In the genomic region with DNA sequence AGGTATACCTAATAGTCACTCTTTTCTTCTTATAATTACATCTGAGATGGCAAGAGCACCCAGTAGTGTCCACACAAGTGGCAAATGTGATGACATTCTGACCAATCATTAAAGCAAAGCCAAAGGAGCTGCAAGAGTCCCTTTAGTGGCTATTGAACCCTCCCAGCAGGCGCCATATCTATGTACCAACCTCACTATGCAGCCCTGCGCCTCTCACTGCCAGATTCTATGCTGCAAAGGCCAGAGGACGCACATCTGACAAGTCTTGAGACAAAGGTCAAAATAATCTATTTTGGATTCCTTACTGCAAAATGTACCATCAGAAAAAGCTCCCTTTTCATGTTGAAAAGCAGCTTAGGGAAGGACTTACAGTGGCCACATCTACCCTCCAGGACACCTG, we compare ENCODE assay signal across 1 cellular context.
TF ChIP-seq lines count a peak whose summit lies in the region.

No MANE protein-coding gene starts in this region.

TF ChIP-seq in GM23338, 12 proteins besides CTCF, POLR2A, EP300 and RAD21 (continued from another document):
- TF ChIP-seq, protein P1, sequence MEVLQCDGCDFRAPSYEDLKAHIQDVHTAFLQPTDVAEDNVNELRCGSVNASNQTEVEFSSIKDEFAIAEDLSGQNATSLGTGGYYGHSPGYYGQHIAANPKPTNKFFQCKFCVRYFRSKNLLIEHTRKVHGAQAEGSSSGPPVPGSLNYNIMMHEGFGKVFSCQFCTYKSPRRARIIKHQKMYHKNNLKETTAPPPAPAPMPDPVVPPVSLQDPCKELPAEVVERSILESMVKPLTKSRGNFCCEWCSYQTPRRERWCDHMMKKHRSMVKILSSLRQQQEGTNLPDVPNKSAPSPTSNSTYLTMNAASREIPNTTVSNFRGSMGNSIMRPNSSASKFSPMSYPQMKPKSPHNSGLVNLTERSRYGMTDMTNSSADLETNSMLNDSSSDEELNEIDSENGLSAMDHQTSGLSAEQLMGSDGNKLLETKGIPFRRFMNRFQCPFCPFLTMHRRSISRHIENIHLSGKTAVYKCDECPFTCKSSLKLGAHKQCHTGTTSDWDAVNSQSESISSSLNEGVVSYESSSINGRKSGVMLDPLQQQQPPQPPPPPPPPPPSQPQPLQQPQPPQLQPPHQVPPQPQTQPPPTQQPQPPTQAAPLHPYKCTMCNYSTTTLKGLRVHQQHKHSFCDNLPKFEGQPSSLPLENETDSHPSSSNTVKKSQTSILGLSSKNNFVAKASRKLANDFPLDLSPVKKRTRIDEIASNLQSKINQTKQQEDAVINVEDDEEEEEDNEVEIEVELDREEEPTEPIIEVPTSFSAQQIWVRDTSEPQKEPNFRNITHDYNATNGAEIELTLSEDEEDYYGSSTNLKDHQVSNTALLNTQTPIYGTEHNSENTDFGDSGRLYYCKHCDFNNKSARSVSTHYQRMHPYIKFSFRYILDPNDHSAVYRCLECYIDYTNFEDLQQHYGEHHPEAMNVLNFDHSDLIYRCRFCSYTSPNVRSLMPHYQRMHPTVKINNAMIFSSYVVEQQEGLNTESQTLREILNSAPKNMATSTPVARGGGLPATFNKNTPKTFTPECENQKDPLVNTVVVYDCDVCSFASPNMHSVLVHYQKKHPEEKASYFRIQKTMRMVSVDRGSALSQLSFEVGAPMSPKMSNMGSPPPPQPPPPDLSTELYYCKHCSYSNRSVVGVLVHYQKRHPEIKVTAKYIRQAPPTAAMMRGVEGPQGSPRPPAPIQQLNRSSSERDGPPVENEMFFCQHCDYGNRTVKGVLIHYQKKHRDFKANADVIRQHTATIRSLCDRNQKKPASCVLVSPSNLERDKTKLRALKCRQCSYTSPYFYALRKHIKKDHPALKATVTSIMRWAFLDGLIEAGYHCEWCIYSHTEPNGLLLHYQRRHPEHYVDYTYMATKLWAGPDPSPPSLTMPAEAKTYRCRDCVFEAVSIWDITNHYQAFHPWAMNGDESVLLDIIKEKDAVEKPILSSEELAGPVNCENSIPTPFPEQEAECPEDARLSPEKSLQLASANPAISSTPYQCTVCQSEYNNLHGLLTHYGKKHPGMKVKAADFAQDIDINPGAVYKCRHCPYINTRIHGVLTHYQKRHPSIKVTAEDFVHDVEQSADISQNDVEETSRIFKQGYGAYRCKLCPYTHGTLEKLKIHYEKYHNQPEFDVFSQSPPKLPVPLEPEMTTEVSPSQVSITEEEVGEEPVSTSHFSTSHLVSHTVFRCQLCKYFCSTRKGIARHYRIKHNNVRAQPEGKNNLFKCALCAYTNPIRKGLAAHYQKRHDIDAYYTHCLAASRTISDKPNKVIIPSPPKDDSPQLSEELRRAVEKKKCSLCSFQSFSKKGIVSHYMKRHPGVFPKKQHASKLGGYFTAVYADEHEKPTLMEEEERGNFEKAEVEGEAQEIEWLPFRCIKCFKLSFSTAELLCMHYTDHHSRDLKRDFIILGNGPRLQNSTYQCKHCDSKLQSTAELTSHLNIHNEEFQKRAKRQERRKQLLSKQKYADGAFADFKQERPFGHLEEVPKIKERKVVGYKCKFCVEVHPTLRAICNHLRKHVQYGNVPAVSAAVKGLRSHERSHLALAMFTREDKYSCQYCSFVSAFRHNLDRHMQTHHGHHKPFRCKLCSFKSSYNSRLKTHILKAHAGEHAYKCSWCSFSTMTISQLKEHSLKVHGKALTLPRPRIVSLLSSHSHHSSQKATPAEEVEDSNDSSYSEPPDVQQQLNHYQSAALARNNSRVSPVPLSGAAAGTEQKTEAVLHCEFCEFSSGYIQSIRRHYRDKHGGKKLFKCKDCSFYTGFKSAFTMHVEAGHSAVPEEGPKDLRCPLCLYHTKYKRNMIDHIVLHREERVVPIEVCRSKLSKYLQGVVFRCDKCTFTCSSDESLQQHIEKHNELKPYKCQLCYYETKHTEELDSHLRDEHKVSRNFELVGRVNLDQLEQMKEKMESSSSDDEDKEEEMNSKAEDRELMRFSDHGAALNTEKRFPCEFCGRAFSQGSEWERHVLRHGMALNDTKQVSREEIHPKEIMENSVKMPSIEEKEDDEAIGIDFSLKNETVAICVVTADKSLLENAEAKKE (CRISPR knock-in tag; IDR thresholded peaks at IDR 0.05), result no peak
- TF ChIP-seq POLR2AphosphoS5 (IDR thresholded peaks at IDR 0.05; ENCODE audit: low read depth) (no peak), ETS1 (IDR thresholded peaks at IDR 0.05) (no peak), ZNF331 (CRISPR knock-in tag; IDR thresholded peaks at IDR 0.05; ENCODE audit: low read depth) (no peak), NANOG (IDR thresholded peaks at IDR 0.05; ENCODE audit: borderline replicate concordance) (no peak), EZH2phosphoT487 (IDR thresholded peaks at IDR 0.05; ENCODE audit: unreplicated experiment) (no peak), STAT1 (IDR thresholded peaks at IDR 0.05; ENCODE audit: unreplicated experiment) (no peak), EZH2 (IDR thresholded peaks at IDR 0.05; ENCODE audit: low read depth, unreplicated experiment) (no peak)
- TF ChIP-seq, protein P2, sequence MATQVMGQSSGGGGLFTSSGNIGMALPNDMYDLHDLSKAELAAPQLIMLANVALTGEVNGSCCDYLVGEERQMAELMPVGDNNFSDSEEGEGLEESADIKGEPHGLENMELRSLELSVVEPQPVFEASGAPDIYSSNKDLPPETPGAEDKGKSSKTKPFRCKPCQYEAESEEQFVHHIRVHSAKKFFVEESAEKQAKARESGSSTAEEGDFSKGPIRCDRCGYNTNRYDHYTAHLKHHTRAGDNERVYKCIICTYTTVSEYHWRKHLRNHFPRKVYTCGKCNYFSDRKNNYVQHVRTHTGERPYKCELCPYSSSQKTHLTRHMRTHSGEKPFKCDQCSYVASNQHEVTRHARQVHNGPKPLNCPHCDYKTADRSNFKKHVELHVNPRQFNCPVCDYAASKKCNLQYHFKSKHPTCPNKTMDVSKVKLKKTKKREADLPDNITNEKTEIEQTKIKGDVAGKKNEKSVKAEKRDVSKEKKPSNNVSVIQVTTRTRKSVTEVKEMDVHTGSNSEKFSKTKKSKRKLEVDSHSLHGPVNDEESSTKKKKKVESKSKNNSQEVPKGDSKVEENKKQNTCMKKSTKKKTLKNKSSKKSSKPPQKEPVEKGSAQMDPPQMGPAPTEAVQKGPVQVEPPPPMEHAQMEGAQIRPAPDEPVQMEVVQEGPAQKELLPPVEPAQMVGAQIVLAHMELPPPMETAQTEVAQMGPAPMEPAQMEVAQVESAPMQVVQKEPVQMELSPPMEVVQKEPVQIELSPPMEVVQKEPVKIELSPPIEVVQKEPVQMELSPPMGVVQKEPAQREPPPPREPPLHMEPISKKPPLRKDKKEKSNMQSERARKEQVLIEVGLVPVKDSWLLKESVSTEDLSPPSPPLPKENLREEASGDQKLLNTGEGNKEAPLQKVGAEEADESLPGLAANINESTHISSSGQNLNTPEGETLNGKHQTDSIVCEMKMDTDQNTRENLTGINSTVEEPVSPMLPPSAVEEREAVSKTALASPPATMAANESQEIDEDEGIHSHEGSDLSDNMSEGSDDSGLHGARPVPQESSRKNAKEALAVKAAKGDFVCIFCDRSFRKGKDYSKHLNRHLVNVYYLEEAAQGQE (IDR thresholded peaks at IDR 0.05; ENCODE audit: unreplicated experiment), result no peak
TF ChIP-seq in GM23338: peak in this region for 0.
